21 cellular contexts compared by ENCODE assay signal in genomic region chr4:135354876-135355275, GRCh38.
A peak's percentile ranks its signal among the peaks of the same experiment; 100 is the strongest.
DNase-seq lines count a peak whose midpoint lies in the region; ATAC-seq and TF ChIP-seq lines count a peak whose summit lies in the region.
"Had no signal": no experiment of that assay in that cellular context is flagged by ENCODE, and none has a peak within 500 bp of the region (broad histone marks: within the 10 kb centered on the region; RNA-seq: fewer than 3 reads in every experiment).

No MANE protein-coding gene starts in this region.

- TF ChIP-seq RAD21 in IMR-90 (IDR thresholded peaks at IDR 0.05; ENCODE audit: low read length) = no peak

- no peaks in the 10 kb centered on the region for H3K79me2 ChIP-seq in smooth muscle cell (ENCODE audit: low read depth)

- no peak overlapping the region for H3K18ac ChIP-seq in IMR-90 (ENCODE audit: low read depth, low read length)

- H3K27me3 ChIP-seq in IMR-90 (ENCODE audit: control insufficient read depth, insufficient read depth, low read length) (no peaks in the 10 kb centered on the region), smooth muscle cell (ENCODE audit: low read depth) (no peaks in the 10 kb centered on the region)
- no peaks in the 10 kb centered on the region for H3K27me3 ChIP-seq in CD8-positive, alpha-beta memory T cell (ENCODE audit: insufficient read depth, low read length, poor library complexity, severe bottlenecking)

- no peak overlapping the region for H2AK5ac ChIP-seq in IMR-90 (ENCODE audit: low read depth, low read length)

- in situ Hi-C loops in IMR-90 (cut with MboI; ENCODE audit: low sequenced_read_pairs) = no loop called here
- in situ Hi-C loops in astrocyte of the spinal cord (cut with HindIII; ENCODE audit: low sequenced_read_pairs) = no loop called here

- H2BK20ac ChIP-seq in IMR-90 (ENCODE audit: low read depth, low read length) = 0 out of 2 replicates have a peak overlapping the region, but pooled peaks have one; percentile 42

- no peaks in the 10 kb centered on the region for H3K9me1 ChIP-seq in IMR-90 (ENCODE audit: insufficient read depth, low read length)

- no peaks in the 10 kb centered on the region for H3K79me1 ChIP-seq in IMR-90 (ENCODE audit: low read depth in 1 of 2, low read length in 2 of 2)

- H3K9me3 ChIP-seq in IMR-90 (ENCODE audit: control insufficient read depth, insufficient read depth, low read length) (no peaks in the 10 kb centered on the region), smooth muscle cell (replicated peaks; ENCODE audit: low read depth) (no peaks in the 10 kb centered on the region)
- no peaks in the 10 kb centered on the region for H3K9me3 ChIP-seq in CD8-positive, alpha-beta memory T cell (ENCODE audit: low read length)

- H2BK120ac ChIP-seq in IMR-90 (ENCODE audit: low read depth, low read length) = no peak overlapping the region

- H3K4me2 ChIP-seq in IMR-90 (ENCODE audit: low read depth, low read length) (no peak overlapping the region), smooth muscle cell (peak overlapping the region; percentile 71)

- H3K4me1 Mint-ChIP-seq in CD8-positive, alpha-beta memory T cell = no peaks in the 10 kb centered on the region
- H3K4me1 Mint-ChIP-seq: B cell had no signal

- no peak overlapping the region for H2AK9ac ChIP-seq in IMR-90 (replicated peaks; ENCODE audit: low read depth, low read length, poor library complexity)

- no peak overlapping the region for H3K4ac ChIP-seq in IMR-90 (ENCODE audit: low read depth, low read length)

- no peak for TF ChIP-seq CTCF in IMR-90 (conservative IDR thresholded peaks at IDR 0.05; ENCODE audit: low read depth, low read length)
- TF ChIP-seq CTCF in astrocyte of the spinal cord (IDR thresholded peaks at IDR 0.05; ENCODE audit: low read depth, low read length) = no peak
- TF ChIP-seq CTCF in fibroblast of pulmonary artery (IDR thresholded peaks at IDR 0.05; ENCODE audit: low read length, missing control alignments) = no peak
- TF ChIP-seq CTCF in smooth muscle cell (IDR thresholded peaks at IDR 0.05; ENCODE audit: borderline replicate concordance, insufficient read depth, poor library complexity, severe bottlenecking) = no peak

- H3K9ac ChIP-seq in IMR-90 (ENCODE audit: low read depth, low read length) (no peak overlapping the region), smooth muscle cell (ENCODE audit: low read depth) (no peak overlapping the region)
- H3K9ac ChIP-seq: GM23248 had no signal

- intact Hi-C loops in IMR-90 (cut with micrococcal nuclease) = no loop called here

- no peak overlapping the region for H2BK15ac ChIP-seq in IMR-90 (ENCODE audit: low read depth, low read length)

- no peak overlapping the region for H4K91ac ChIP-seq in IMR-90 (ENCODE audit: insufficient read depth, low read depth, low read length)

- no peaks in the 10 kb centered on the region for H3K36me3 Mint-ChIP-seq in CD8-positive, alpha-beta memory T cell

- WGBS in IMR-90 (ENCODE audit: extremely low coverage in 2 of 2, insufficient read length in 1 of 2), 2 experiments = no CpG with 5 or more reads among the region's 1 CpG
- 27% methylated on average over 1 of the region's 1 CpG for whole genome bisulfite sequencing in smooth muscle cell (ENCODE audit: low lambda C conversion rate)

- no peak overlapping the region for H3K4me3 Mint-ChIP-seq in CD8-positive, alpha-beta memory T cell
- H3K4me3 Mint-ChIP-seq: B cell had no signal

- DNase-seq in IMR-90 = peak; percentile 38
- DNase-seq in astrocyte of the spinal cord (ENCODE audit: low read depth, low spot score) = peak; percentile 27
- DNase-seq in fibroblast of pulmonary artery (ENCODE audit: low read depth) = peak; percentile 11
- DNase-seq in smooth muscle cell (lab: John Stamatoyannopoulos, UW; ENCODE audit: unreplicated experiment) = no peak
- DNase-seq in medulla oblongata (ENCODE audit: extremely low spot score) = no peak
- DNase-seq in CD8-positive, alpha-beta memory T cell = no peak
- DNase-seq: COR-L47, GM23248, NCI-H1105 treated with DMSO at 0.1 percent for 48 hours, NCI-H187, NCI-H2107, NCI-H2227 treated with DMSO at 0.1 percent for 48 hours, NCI-H524, NCI-H82, OCI-M1, Right ventricle myocardium superior had no signal

- H3K27ac Mint-ChIP-seq in CD8-positive, alpha-beta memory T cell = no peak overlapping the region
- H3K27ac Mint-ChIP-seq: B cell had no signal

- no TSS peak for BruUV-seq in IMR-90 (replicated peaks; lab: Mats Ljungman, UMichigan)

- H3K27ac ChIP-seq in IMR-90 (ENCODE audit: insufficient read depth, low read length) (no peak overlapping the region), smooth muscle cell (ENCODE audit: low read depth) (no peak overlapping the region)
- no peak overlapping the region for H3K27ac ChIP-seq in CD8-positive, alpha-beta memory T cell (ENCODE audit: low read depth, low read length)
- H3K27ac ChIP-seq: GM23248 had no signal

- H4K8ac ChIP-seq in IMR-90 (ENCODE audit: low read depth in 2 of 2, low read length in 2 of 2) = no peak overlapping the region

- H3F3A ChIP-seq in smooth muscle cell (ENCODE audit: low read depth) = no peaks in the 10 kb centered on the region

- CTCF ChIA-PET in IMR-90 (lab: Yijun Ruan, JAX) = no interaction called here
- CTCF ChIA-PET in CD8-positive, alpha-beta memory T cell (lab: Charles Lee) = no interaction called here

- H3K36me3 ChIP-seq in IMR-90 (ENCODE audit: control insufficient read depth, insufficient read depth, low read length) (no peaks in the 10 kb centered on the region), smooth muscle cell (ENCODE audit: low read depth) (no peaks in the 10 kb centered on the region)
- no peaks in the 10 kb centered on the region for H3K36me3 ChIP-seq in CD8-positive, alpha-beta memory T cell (ENCODE audit: insufficient read depth, low read length)

- ATAC-seq in IMR-90 (ENCODE audit: low read depth) (peak; percentile 77), GM18520 (IDR thresholded peaks at IDR 0.05; ENCODE audit: unreplicated experiment) (no peak)
- ATAC-seq: GM12878, HCT116, SK-N-SH treated with all-trans-retinoic acid at 6 μM for 48 hours had no signal

- H3K4me1 ChIP-seq in IMR-90 (ENCODE audit: control insufficient read depth, insufficient read depth, low read length) = no peaks in the 10 kb centered on the region
- no peaks in the 10 kb centered on the region for H3K4me1 ChIP-seq in smooth muscle cell (ENCODE audit: low read depth)
- no peaks in the 10 kb centered on the region for H3K4me1 ChIP-seq in CD8-positive, alpha-beta memory T cell (ENCODE audit: insufficient read depth, low read length)

- POLR2A ChIA-PET in IMR-90 (lab: Charles Lee; ENCODE audit: unreplicated experiment) = no interaction called here
- POLR2A ChIA-PET in CD8-positive, alpha-beta memory T cell (lab: Charles Lee) = no interaction called here

- H3K27me3 Mint-ChIP-seq in CD8-positive, alpha-beta memory T cell = no peaks in the 10 kb centered on the region
- H3K27me3 Mint-ChIP-seq: B cell had no signal

- H3K4me3 ChIP-seq in IMR-90 (ENCODE audit: insufficient read depth, low read depth, low read length) = no peak overlapping the region
- no peak overlapping the region for H3K4me3 ChIP-seq in astrocyte of the spinal cord (ENCODE audit: low read depth, low read length)
- H3K4me3 ChIP-seq in fibroblast of pulmonary artery (replicated peaks; ENCODE audit: low read depth, low read length) = no peak overlapping the region
- H3K4me3 ChIP-seq in smooth muscle cell = no peak overlapping the region
- H3K4me3 ChIP-seq in CD8-positive, alpha-beta memory T cell (ENCODE audit: low read length) = no peak overlapping the region
- H3K4me3 ChIP-seq: GM12878, GM23248 had no signal

- no peak overlapping the region for H3K56ac ChIP-seq in IMR-90 (ENCODE audit: extremely low read depth, insufficient read depth, low read length)

- dilution Hi-C loops in IMR-90 (cut with HindIII; ENCODE audit: low sequenced_read_pairs, unreplicated experiment) = no loop called here

- H4K5ac ChIP-seq in IMR-90 (ENCODE audit: low read depth, low read length) = no peak overlapping the region

- TF ChIP-seq POLR2A in IMR-90 (IDR thresholded peaks at IDR 0.05; ENCODE audit: low read depth, low read length) = no peak

- H3K14ac ChIP-seq in IMR-90 (replicated peaks; ENCODE audit: low read depth, low read length) = no peak overlapping the region

- H3K23ac ChIP-seq in IMR-90 (ENCODE audit: low read depth, low read length) = no peak overlapping the region

- H3K9me3 Mint-ChIP-seq in CD8-positive, alpha-beta memory T cell = peaks cover 2 to 18% (median 4%) of the 10 kb centered on the region in 5 donors

- H4K20me1 ChIP-seq in IMR-90 (ENCODE audit: insufficient read depth, low read length) (no peaks in the 10 kb centered on the region), smooth muscle cell (ENCODE audit: low read depth) (no peaks in the 10 kb centered on the region)

- no peak overlapping the region for H2BK5ac ChIP-seq in IMR-90 (ENCODE audit: low read depth, low read length, poor library complexity, severe bottlenecking)

- H2AFZ ChIP-seq in IMR-90 (replicated peaks; ENCODE audit: low read length, poor library complexity) (no peak overlapping the region), smooth muscle cell (ENCODE audit: low read depth) (peak overlapping the region; percentile 32)
- H2AFZ ChIP-seq: GM23248 had no signal

TF ChIP-seq in IMR-90, 13 proteins besides CTCF, POLR2A, EP300 and RAD21:
- TF ChIP-seq CEBPB (IDR thresholded peaks at IDR 0.05; ENCODE audit: low read depth, low read length) (peak; percentile 33; the same call in 1 of the 2 replicates), RFX5 (IDR thresholded peaks at IDR 0.05; ENCODE audit: low read depth, low read length) (no peak)

Comparison
In these comparisons a context has a peak if more than half of its experiments do, and no peak if none do; other contexts are left out.
1. DNase-seq: peak in IMR-90 (single experiment), astrocyte of the spinal cord (single experiment) and fibroblast of pulmonary artery (single experiment); none in smooth muscle cell (single experiment), medulla oblongata (single experiment) and CD8-positive, alpha-beta memory T cell (0 of 5).